In the genomic region with DNA sequence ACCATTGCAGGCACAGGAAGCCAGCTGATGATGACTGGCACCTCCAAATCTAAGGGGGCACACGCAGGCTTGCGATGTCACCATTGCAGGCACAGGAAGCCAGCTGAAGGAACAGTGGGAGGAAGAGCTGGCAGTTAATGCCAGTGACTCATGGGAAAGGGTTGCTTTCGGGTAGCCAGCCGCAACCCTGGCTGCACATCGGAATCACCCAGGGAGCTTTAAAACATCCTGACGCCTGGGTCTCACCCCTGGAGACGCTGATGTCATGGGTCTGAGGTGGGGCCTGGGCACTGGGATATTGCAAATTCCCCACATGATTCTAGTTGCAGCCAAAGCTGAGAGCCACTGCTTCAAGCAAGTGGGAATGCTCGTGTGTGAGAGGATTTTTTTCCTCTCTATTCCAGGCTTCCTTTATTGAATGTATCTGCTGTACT, we compare ENCODE assay signal across 10 cellular contexts. TPM values are rescaled to one million over a fixed set of nuclear protein-coding genes. Genes with fewer than 3 reads are reported as not detected.
DNase-seq lines count a peak whose midpoint lies in the region; ATAC-seq and TF ChIP-seq lines count a peak whose summit lies in the region.
"Had no signal": no experiment of that assay in that cellular context is flagged by ENCODE, and none has a peak within 500 bp of the region (broad histone marks: within the 10 kb centered on the region; RNA-seq: fewer than 3 reads in every experiment).

No MANE protein-coding gene starts in this region.

- H3K9me3 Mint-ChIP-seq in CD4-positive, alpha-beta T cell, result no peaks in the 10 kb centered on the region

- no peaks in the 10 kb centered on the region for H3K36me3 Mint-ChIP-seq in CD4-positive, alpha-beta T cell (ENCODE audit: low read depth)

- H3K9me3 ChIP-seq in CD4-positive, alpha-beta T cell (ENCODE audit: control insufficient read depth, low read length), result no peaks in the 10 kb centered on the region
- no peaks in the 10 kb centered on the region for H3K9me3 ChIP-seq in fibroblast of lung (ENCODE audit: control insufficient read depth, insufficient read depth, low read depth, low read length)

- no peaks in the 10 kb centered on the region for H3K79me2 ChIP-seq in fibroblast of lung (ENCODE audit: control insufficient read depth, insufficient read depth, low read length)

- H3K4me3 ChIP-seq in fibroblast of lung (replicated peaks in 1 of 4; ENCODE audit: control extremely low read depth in 1 of 4, insufficient read depth in 1 of 4, low read depth in 3 of 4, low read length in 4 of 4), result no peak overlapping the region

- H3K9ac ChIP-seq in fibroblast of lung (ENCODE audit: insufficient read depth, low read length), result no peak overlapping the region

- no peak for TF ChIP-seq CTCF in CD4-positive, alpha-beta T cell (IDR thresholded peaks at IDR 0.05)
- no peak for TF ChIP-seq CTCF in fibroblast of lung (conservative IDR thresholded peaks at IDR 0.05 in 1 of 2, IDR thresholded peaks at IDR 0.05 in 1 of 2; ENCODE audit: low read depth in 1 of 2, low read length in 2 of 2)

- intact Hi-C loops in CD4-positive, alpha-beta T cell (cut with DNase I, micrococcal nuclease), result no loop called here
- intact Hi-C loops in posterior cingulate gyrus (cut with DNase I), result no loop called here

- H3K4me2 ChIP-seq in fibroblast of lung (ENCODE audit: extremely low read depth, insufficient read depth, low read length), result no peak overlapping the region

- peak; percentile 34 for ATAC-seq in CD4-positive, alpha-beta T cell (ENCODE audit: poor library complexity)
- no peak for ATAC-seq in HG03432 (IDR thresholded peaks at IDR 0.05; ENCODE audit: unreplicated experiment)

- POLR2A ChIA-PET in CD4-positive, alpha-beta T cell (lab: Charles Lee), result interaction anchor here (0.6 to 6.7 kb wide), 4 partner anchors 9 to 327 kb away, joined by 3 to 62 read pairs (median 6); partner anchors contain the start of gene FYN

- H2AFZ ChIP-seq in fibroblast of lung (ENCODE audit: low read length), result no peak overlapping the region

- DNase-seq in CD4-positive, alpha-beta T cell, result no peak
- DNase-seq in RKO (ENCODE audit: low spot score), result peak; percentile 89
- peak; percentile 91 to 98 for DNase-seq in fibroblast of lung (ENCODE audit: low read depth in 2 of 2)
- peak; percentile 19 to 89 (median 36) for DNase-seq in posterior cingulate gyrus
- no peak for DNase-seq in NAMALWA (ENCODE audit: low spot score)
- DNase-seq in GF-D8 (lab: John Stamatoyannopoulos, UW), result no peak
- no peak for DNase-seq in NCI-H187 treated with DMSO at 0.1 percent for 48 hours (lab: John Stamatoyannopoulos, UW)
- DNase-seq: NCI-H82 had no signal

- no peaks in the 10 kb centered on the region for H4K20me1 ChIP-seq in fibroblast of lung (ENCODE audit: control insufficient read depth, extremely low read depth, insufficient read depth, low read length)

- CTCF ChIA-PET in CD4-positive, alpha-beta T cell (lab: Charles Lee), result interaction anchor here (0.6 to 1.4 kb wide), 2 partner anchors 16 to 266 kb away, joined by 4 read pairs; no protein-coding TSS in a partner anchor

- H3K4me1 Mint-ChIP-seq in CD4-positive, alpha-beta T cell (ENCODE audit: low read depth), result peaks cover 71% of the 10 kb centered on the region

- no peak overlapping the region for H3K27ac ChIP-seq in CD4-positive, alpha-beta T cell (ENCODE audit: low read depth, low read length)
- H3K27ac ChIP-seq in fibroblast of lung (ENCODE audit: insufficient read depth, low read length), result peak overlapping the region; percentile 56
- H3K27ac ChIP-seq: epithelial cell of prostate had no signal

- H3K36me3 ChIP-seq in fibroblast of lung (ENCODE audit: control insufficient read depth, insufficient read depth, low read length), result no peaks in the 10 kb centered on the region

- H3K27me3 ChIP-seq in CD4-positive, alpha-beta T cell (ENCODE audit: control insufficient read depth, insufficient read depth, low read length), result no peaks in the 10 kb centered on the region
- H3K27me3 ChIP-seq in fibroblast of lung (ENCODE audit: control insufficient read depth, insufficient read depth, low read length), result peaks cover 2% of the 10 kb centered on the region

- peaks cover 7% of the 10 kb centered on the region for H3K4me1 ChIP-seq in fibroblast of lung (ENCODE audit: control insufficient read depth, extremely low read depth, insufficient read depth, low read length)

- no peaks in the 10 kb centered on the region for H3K27me3 Mint-ChIP-seq in CD4-positive, alpha-beta T cell

- H3K27ac Mint-ChIP-seq in CD4-positive, alpha-beta T cell, result no peak overlapping the region

- H3K4me3 Mint-ChIP-seq in CD4-positive, alpha-beta T cell, result peak overlapping the region; percentile 40

RNA-seq across cellular contexts. Expression of gene CCN6, which starts 16.1 kb away (rescaled TPM):
- not detected for total RNA-seq in CD4-positive, alpha-beta T cell
- not detected in 2 replicates for total RNA-seq in fibroblast of lung
- 0.08 and 0.49 TPM in 2 replicates for polyA plus RNA-seq in fibroblast of lung
- polyA plus RNA-seq in fibroblast of lung (2012), result 0.08 and 0.43 TPM in 2 replicates
- polyA minus RNA-seq in fibroblast of lung (ENCODE audit: low replicate concordance), result not detected in 2 replicates

RNA-seq across cellular contexts. Expression of gene TUBE1, which starts 49.5 kb away (rescaled TPM):
- 10 to 100 TPM; 28.2 to 30.8 TPM for total RNA-seq in CD4-positive, alpha-beta T cell
- 37.5 and 48.6 TPM in 2 replicates for total RNA-seq in fibroblast of lung
- 9.1 and 10.8 TPM in 2 replicates for polyA plus RNA-seq in fibroblast of lung
- polyA plus RNA-seq in fibroblast of lung (2012), result 8.3 and 9.6 TPM in 2 replicates
- polyA minus RNA-seq in fibroblast of lung (ENCODE audit: low replicate concordance), result 0.22 and 1.5 TPM in 2 replicates

RNA-seq across cellular contexts. Expression of gene FAM229B, which starts 49.6 kb away (rescaled TPM):
- 1 to 10 TPM; 3.6 to 4.4 TPM for total RNA-seq in CD4-positive, alpha-beta T cell
- 10.0 and 20.3 TPM in 2 replicates for total RNA-seq in fibroblast of lung
- 23.8 and 24.6 TPM in 2 replicates for polyA plus RNA-seq in fibroblast of lung
- 35.4 and 35.6 TPM in 2 replicates for polyA plus RNA-seq in fibroblast of lung (2012)
- polyA minus RNA-seq in fibroblast of lung (ENCODE audit: low replicate concordance), result 7.7 and 12.8 TPM in 2 replicates

Comparison
In these comparisons a context has a peak if more than half of its experiments do, and no peak if none do; other contexts are left out.
1. DNase-seq: peak in RKO (single experiment), fibroblast of lung (2 of 2) and posterior cingulate gyrus (10 of 10); none in CD4-positive, alpha-beta T cell (0 of 10), NAMALWA (single experiment), GF-D8 (single experiment) and NCI-H187 treated with DMSO at 0.1 percent for 48 hours (single experiment).